7 cellular contexts compared by ENCODE assay signal in genomic region chr12:54882597-54882996, GRCh38. TPM values are rescaled to one million over a fixed set of nuclear protein-coding genes. Genes with fewer than 3 reads are reported as not detected.
"Had no signal": no experiment of that assay in that cellular context is flagged by ENCODE, and none has a peak within 500 bp of the region (broad histone marks: within the 10 kb centered on the region; RNA-seq: fewer than 3 reads in every experiment).

No MANE protein-coding gene starts in this region.

RNA-seq across cellular contexts. Expression of gene MUCL1, which starts 28.3 kb away (rescaled TPM):
- total RNA-seq: GM23338, H1, H9, HepG2, HFFc6, HT1080 had no signal
- polyA plus RNA-seq: GM23338, H1, HepG2, IgD-negative memory B cell had no signal
